18 cellular contexts compared by ENCODE assay signal in the genomic region with DNA sequence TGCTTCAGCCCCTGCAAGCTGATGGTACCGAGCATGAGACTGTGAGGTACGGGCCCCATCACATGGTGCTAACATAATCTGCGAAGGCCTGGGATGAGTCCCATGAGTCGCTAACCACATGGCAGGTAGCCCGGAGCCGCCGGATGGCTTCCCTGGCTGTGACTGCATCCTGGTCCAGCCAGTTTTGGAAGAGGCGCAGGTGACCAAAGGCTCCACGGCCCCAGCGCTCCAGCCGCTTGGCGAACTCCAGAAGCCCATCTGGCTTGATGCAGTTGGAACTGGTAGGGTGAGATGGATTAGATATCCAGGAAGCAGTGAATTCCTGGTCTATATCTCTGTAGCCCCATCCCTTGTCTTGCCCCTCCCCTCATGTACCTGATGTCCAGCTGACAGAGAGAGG. TPM values are rescaled to one million over a fixed set of nuclear protein-coding genes. Genes with fewer than 3 reads are reported as not detected.
DNase-seq lines count a peak whose midpoint lies in the region; ATAC-seq and TF ChIP-seq lines count a peak whose summit lies in the region.
"Had no signal": no experiment of that assay in that cellular context is flagged by ENCODE, and none has a peak within 500 bp of the region (broad histone marks: within the 10 kb centered on the region; RNA-seq: fewer than 3 reads in every experiment).

No MANE protein-coding gene starts in this region.

- H3K4me1 Mint-ChIP-seq in activated naive CD8-positive, alpha-beta T cell treated with anti-CD3 and anti-CD28 coated beads, Interleukin-2, amount 50 U/mL, for 24 hours = no peaks in the 10 kb centered on the region
- H3K4me1 Mint-ChIP-seq: activated CD4-positive, alpha-beta T cell treated with anti-CD3 and anti-CD28 coated beads, Interleukin-2, amount 10 ng/mL, durations not matched to agents 24 days and 14 days; stimulated activated memory B cell treated with anti-CD40 and anti-IgM and Interleukin-4, amounts not matched to agents 10 μg/mL and 1 μg/mL and 100 μg/mL, for 72 hours had no signal

- 87% methylated on average over 12 of the region's 12 CpGs for WGBS in right cardiac atrium

- H3K9me3 ChIP-seq in right cardiac atrium (ENCODE audit: control insufficient read depth, low read length) (no peaks in the 10 kb centered on the region), ascending aorta (no peaks in the 10 kb centered on the region)
- H3K9me3 ChIP-seq: A549, left lung, mucosa of descending colon had no signal

- H3K27me3 ChIP-seq in right cardiac atrium (ENCODE audit: control insufficient read depth, insufficient read depth) = no peaks in the 10 kb centered on the region
- no peaks in the 10 kb centered on the region for H3K27me3 ChIP-seq in ascending aorta
- H3K27me3 ChIP-seq: left lung had no signal

- peaks cover 45 to 62% of the 10 kb centered on the region in 2 donors for H3K36me3 ChIP-seq in ascending aorta

- intact Hi-C loops in right cardiac atrium (cut with DNase I) = no loop called here
- intact Hi-C loops in Right ventricle myocardium superior (cut with DNase I) = no loop called here
- intact Hi-C loops in ascending aorta (cut with DNase I) = no loop called here

- H3K9me3 Mint-ChIP-seq in activated naive CD8-positive, alpha-beta T cell treated with anti-CD3 and anti-CD28 coated beads, Interleukin-2, amount 50 U/mL, for 24 hours = no peaks in the 10 kb centered on the region
- H3K9me3 Mint-ChIP-seq: activated CD4-positive, alpha-beta T cell treated with anti-CD3 and anti-CD28 coated beads, Interleukin-2, amount 10 ng/mL, durations not matched to agents 24 days and 14 days; stimulated activated memory B cell treated with anti-CD40 and anti-IgM and Interleukin-4, amounts not matched to agents 10 μg/mL and 1 μg/mL and 100 μg/mL, for 72 hours had no signal

- DNase-seq in right cardiac atrium (peak in 2 of 3 donors; percentile 55 to 56), Right ventricle myocardium superior (no peak), astrocyte of the hippocampus (ENCODE audit: low read depth, low spot score) (peak; percentile 50), fibroblast of mammary gland (ENCODE audit: low read depth) (peak; percentile 72), ascending aorta (ENCODE audit: low spot score in 2 of 2) (no peak), DMS79 (lab: John Stamatoyannopoulos, UW) (no peak), germinal center (ENCODE audit: low spot score) (no peak)
- DNase-seq in activated naive CD8-positive, alpha-beta T cell treated with anti-CD3 and anti-CD28 coated beads, Interleukin-2, amount 50 U/mL, for 24 hours = no peak
- DNase-seq: activated CD4-positive, alpha-beta T cell treated with anti-CD3 and anti-CD28 coated beads, Interleukin-2, amount 10 ng/mL, durations not matched to agents 24 days and 14 days; activated gamma-delta T cell treated with Interleukin-2 at 50 U/mL for 16 hours; DMS153; left lung; mucosa of descending colon; NCI-H1436 treated with DMSO at 0.1 percent for 48 hours; NCI-H2227 treated with DMSO at 0.1 percent for 48 hours; SW 1271 had no signal

- H3K27ac ChIP-seq in right cardiac atrium (ENCODE audit: low read length) = no peak overlapping the region
- H3K27ac ChIP-seq in ascending aorta = no peak overlapping the region
- H3K27ac ChIP-seq: A549, left lung had no signal

- H3K4me1 ChIP-seq in right cardiac atrium (ENCODE audit: control insufficient read depth, insufficient read depth, low read length) (no peaks in the 10 kb centered on the region), ascending aorta (no peaks in the 10 kb centered on the region)
- H3K4me1 ChIP-seq: A549, left lung had no signal

- H3K27ac Mint-ChIP-seq in activated naive CD8-positive, alpha-beta T cell treated with anti-CD3 and anti-CD28 coated beads, Interleukin-2, amount 50 U/mL, for 24 hours = no peak overlapping the region
- H3K27ac Mint-ChIP-seq: activated CD4-positive, alpha-beta T cell treated with anti-CD3 and anti-CD28 coated beads, Interleukin-2, amount 10 ng/mL, durations not matched to agents 24 days and 14 days; stimulated activated memory B cell treated with anti-CD40 and anti-IgM and Interleukin-4, amounts not matched to agents 10 μg/mL and 1 μg/mL and 100 μg/mL, for 72 hours had no signal

- ATAC-seq in right cardiac atrium (no peak), Right ventricle myocardium superior (ENCODE audit: poor library complexity) (no peak)
- ATAC-seq in activated naive CD8-positive, alpha-beta T cell treated with anti-CD3 and anti-CD28 coated beads, Interleukin-2, amount 50 U/mL, for 24 hours = no peak
- ATAC-seq: A549; left lung; mucosa of descending colon; stimulated activated memory B cell treated with anti-CD40 and anti-IgM and Interleukin-4, amounts not matched to agents 10 μg/mL and 1 μg/mL and 100 μg/mL, for 72 hours had no signal

- H3K27me3 Mint-ChIP-seq in activated naive CD8-positive, alpha-beta T cell treated with anti-CD3 and anti-CD28 coated beads, Interleukin-2, amount 50 U/mL, for 24 hours = no peaks in the 10 kb centered on the region
- H3K27me3 Mint-ChIP-seq: activated CD4-positive, alpha-beta T cell treated with anti-CD3 and anti-CD28 coated beads, Interleukin-2, amount 10 ng/mL, durations not matched to agents 24 days and 14 days; stimulated activated memory B cell treated with anti-CD40 and anti-IgM and Interleukin-4, amounts not matched to agents 10 μg/mL and 1 μg/mL and 100 μg/mL, for 72 hours had no signal

- no peak overlapping the region for H3K4me3 Mint-ChIP-seq in activated naive CD8-positive, alpha-beta T cell treated with anti-CD3 and anti-CD28 coated beads, Interleukin-2, amount 50 U/mL, for 24 hours
- H3K4me3 Mint-ChIP-seq: activated CD4-positive, alpha-beta T cell treated with anti-CD3 and anti-CD28 coated beads, Interleukin-2, amount 10 ng/mL, durations not matched to agents 24 days and 14 days; stimulated activated memory B cell treated with anti-CD40 and anti-IgM and Interleukin-4, amounts not matched to agents 10 μg/mL and 1 μg/mL and 100 μg/mL, for 72 hours had no signal

- H3K36me3 Mint-ChIP-seq in activated naive CD8-positive, alpha-beta T cell treated with anti-CD3 and anti-CD28 coated beads, Interleukin-2, amount 50 U/mL, for 24 hours (ENCODE audit: low read depth) = peaks cover 60% of the 10 kb centered on the region

- TF ChIP-seq CTCF in fibroblast of mammary gland (conservative IDR thresholded peaks at IDR 0.05; ENCODE audit: control insufficient read depth, insufficient read depth, low read depth, low read length) = no peak
- TF ChIP-seq CTCF in ascending aorta (IDR thresholded peaks at IDR 0.05) = no peak

- H3K4me3 ChIP-seq in right cardiac atrium (ENCODE audit: low read length) (no peak overlapping the region), fibroblast of mammary gland (ENCODE audit: control insufficient read depth, low read depth, low read length) (no peak overlapping the region), ascending aorta (no peak overlapping the region)
- H3K4me3 ChIP-seq: A549, left lung, mucosa of descending colon had no signal

RNA-seq across cellular contexts. Expression of gene LRRC41, which starts 24.6 kb away (rescaled TPM):
- 10 to 100 TPM; 37.2 to 46.3 (median 40.1) TPM for total RNA-seq in right cardiac atrium
- polyA plus RNA-seq in right cardiac atrium = 27.1 TPM
- 33.6 TPM for total RNA-seq in Right ventricle myocardium superior
- total RNA-seq in ascending aorta = 102 TPM

RNA-seq across cellular contexts. Expression of gene UQCRH, which starts 24.7 kb away (rescaled TPM):
- total RNA-seq in right cardiac atrium = 100 to 1,000 TPM; 664 to 870 (median 705) TPM
- 2,380 TPM for polyA plus RNA-seq in right cardiac atrium
- total RNA-seq in Right ventricle myocardium superior = 1,143 TPM
- 120 TPM for total RNA-seq in ascending aorta

RNA-seq across cellular contexts. Expression of gene RAD54L, which starts 31.2 kb away (rescaled TPM):
- under 1 TPM in 3 of 4 donors, not detected in 1; 0.56 to 0.89 (median 0.74) TPM for total RNA-seq in right cardiac atrium
- polyA plus RNA-seq in right cardiac atrium = 0.16 TPM
- total RNA-seq in Right ventricle myocardium superior = 0.48 TPM
- total RNA-seq in ascending aorta = not detected

Comparison
In these comparisons a context has a peak if more than half of its experiments do, and no peak if none do; other contexts are left out.
1. DNase-seq: peak in right cardiac atrium (2 of 3), astrocyte of the hippocampus (single experiment) and fibroblast of mammary gland (single experiment); none in Right ventricle myocardium superior (single experiment), ascending aorta (0 of 2), DMS79 (single experiment), activated naive CD8-positive, alpha-beta T cell treated with anti-CD3 and anti-CD28 coated beads, Interleukin-2, amount 50 U/mL, for 24 hours (single experiment) and germinal center (single experiment).